In genomic region chr20:53926428-53927028, GRCh38 we compare ENCODE assay signal across 1 cellular context.
TF ChIP-seq lines count a peak whose summit lies in the region.

No MANE protein-coding gene starts in this region.

TF ChIP-seq in SK-N-SH, 30 proteins besides CTCF, POLR2A, EP300 and RAD21 (continued from another document):
- no peak for TF ChIP-seq ZBTB33 (IDR thresholded peaks at IDR 0.05; ENCODE audit: borderline replicate concordance, low read depth)
- TF ChIP-seq GABPA (IDR thresholded peaks at IDR 0.05; ENCODE audit: low read depth), result 0 out of 2 replicates have a peak, but pooled peaks have one; percentile 36
- no peak for TF ChIP-seq TAF1 (IDR thresholded peaks at IDR 0.05; ENCODE audit: borderline replicate concordance, low read depth, low read length)
- TF ChIP-seq USF2 (IDR thresholded peaks at IDR 0.05; ENCODE audit: borderline replicate concordance, low read depth, low read length), result no peak
- no peak for TF ChIP-seq SMC3 (IDR thresholded peaks at IDR 0.05; ENCODE audit: low read depth, low read length)
- no peak for TF ChIP-seq MXI1 (IDR thresholded peaks at IDR 0.05; ENCODE audit: low read depth, low read length)
- peak; percentile 70; the same call in 1 of the 2 replicates for TF ChIP-seq FOSL2 (IDR thresholded peaks at IDR 0.05; ENCODE audit: borderline replicate concordance, low read depth)
- 0 out of 2 replicates have a peak, but pooled peaks have one; percentile 17 for TF ChIP-seq NFIC (IDR thresholded peaks at IDR 0.05; ENCODE audit: borderline replicate concordance)
